2 cellular contexts compared by ENCODE assay signal in the genomic region with DNA sequence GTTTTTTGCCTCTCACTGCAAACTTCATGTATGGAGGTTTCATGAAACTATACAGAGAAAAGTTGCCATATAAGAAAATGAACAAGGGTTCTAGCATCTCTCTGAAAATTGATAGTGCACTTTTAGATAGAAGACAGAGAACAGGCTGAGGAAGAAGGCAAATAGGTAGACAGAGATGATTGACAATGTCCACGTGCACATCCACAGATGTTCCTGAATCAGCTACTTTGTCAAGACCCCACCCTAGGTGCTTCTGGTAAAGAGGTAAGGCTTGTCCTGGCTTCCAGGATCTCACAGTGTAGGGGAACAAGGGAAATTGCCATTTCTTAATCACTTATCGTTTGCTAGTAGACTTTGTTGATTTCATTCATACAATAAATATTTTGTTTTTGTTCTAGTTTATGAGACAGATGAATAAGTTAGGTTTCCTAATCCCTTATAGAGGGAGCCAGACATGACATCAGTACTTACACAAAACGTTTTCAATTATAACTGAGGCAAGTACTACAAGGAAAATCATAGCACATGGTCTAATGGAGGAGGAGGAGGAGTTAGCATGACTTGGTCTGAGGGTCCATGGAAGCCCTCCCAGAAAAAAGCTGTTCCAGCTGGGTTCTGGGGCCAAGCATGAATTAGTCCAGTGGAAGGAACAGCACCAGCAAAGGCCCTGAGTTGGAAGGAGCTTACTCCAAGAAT.
TF ChIP-seq lines count a peak whose summit lies in the region.

No MANE protein-coding gene starts in this region.

TF ChIP-seq in SK-N-SH, 30 proteins besides CTCF, POLR2A, EP300 and RAD21:
- TF ChIP-seq MXI1 (IDR thresholded peaks at IDR 0.05; ENCODE audit: low read depth, low read length), result no peak
- no peak for TF ChIP-seq EZH2phosphoT487 (IDR thresholded peaks at IDR 0.05; ENCODE audit: borderline replicate concordance, low read depth)
- TF ChIP-seq, protein P1, sequence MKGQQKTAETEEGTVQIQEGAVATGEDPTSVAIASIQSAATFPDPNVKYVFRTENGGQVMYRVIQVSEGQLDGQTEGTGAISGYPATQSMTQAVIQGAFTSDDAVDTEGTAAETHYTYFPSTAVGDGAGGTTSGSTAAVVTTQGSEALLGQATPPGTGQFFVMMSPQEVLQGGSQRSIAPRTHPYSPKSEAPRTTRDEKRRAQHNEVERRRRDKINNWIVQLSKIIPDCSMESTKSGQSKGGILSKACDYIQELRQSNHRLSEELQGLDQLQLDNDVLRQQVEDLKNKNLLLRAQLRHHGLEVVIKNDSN (IDR thresholded peaks at IDR 0.05; ENCODE audit: borderline replicate concordance, low read depth), result no peak
- TF ChIP-seq, protein P2, sequence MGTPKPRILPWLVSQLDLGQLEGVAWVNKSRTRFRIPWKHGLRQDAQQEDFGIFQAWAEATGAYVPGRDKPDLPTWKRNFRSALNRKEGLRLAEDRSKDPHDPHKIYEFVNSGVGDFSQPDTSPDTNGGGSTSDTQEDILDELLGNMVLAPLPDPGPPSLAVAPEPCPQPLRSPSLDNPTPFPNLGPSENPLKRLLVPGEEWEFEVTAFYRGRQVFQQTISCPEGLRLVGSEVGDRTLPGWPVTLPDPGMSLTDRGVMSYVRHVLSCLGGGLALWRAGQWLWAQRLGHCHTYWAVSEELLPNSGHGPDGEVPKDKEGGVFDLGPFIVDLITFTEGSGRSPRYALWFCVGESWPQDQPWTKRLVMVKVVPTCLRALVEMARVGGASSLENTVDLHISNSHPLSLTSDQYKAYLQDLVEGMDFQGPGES (IDR thresholded peaks at IDR 0.05; ENCODE audit: low read depth, low read length), result no peak
- TF ChIP-seq SIN3A (IDR thresholded peaks at IDR 0.05; ENCODE audit: borderline replicate concordance, low read depth, low read length), result no peak
- TF ChIP-seq POLR2AphosphoS5 (IDR thresholded peaks at IDR 0.05; ENCODE audit: low read depth, low read length), result no peak

TF ChIP-seq in SK-N-SH treated with all-trans-retinoic acid at 6 μM for 48 hours, 23 proteins besides CTCF, POLR2A, EP300 and RAD21:
- TF ChIP-seq ARNTL (CRISPR knock-in tag; IDR thresholded peaks at IDR 0.05; ENCODE audit: borderline replicate concordance, low read depth) (no peak), ZNF565 (CRISPR knock-in tag; conservative IDR thresholded peaks at IDR 0.05; ENCODE audit: low read depth) (no peak), ZNF70 (CRISPR knock-in tag; IDR thresholded peaks at IDR 0.05) (no peak), TCF4 (CRISPR knock-in tag; IDR thresholded peaks at IDR 0.05; ENCODE audit: borderline replicate concordance) (no peak), RARB (CRISPR knock-in tag; IDR thresholded peaks at IDR 0.05) (no peak)
- TF ChIP-seq, protein P3, sequence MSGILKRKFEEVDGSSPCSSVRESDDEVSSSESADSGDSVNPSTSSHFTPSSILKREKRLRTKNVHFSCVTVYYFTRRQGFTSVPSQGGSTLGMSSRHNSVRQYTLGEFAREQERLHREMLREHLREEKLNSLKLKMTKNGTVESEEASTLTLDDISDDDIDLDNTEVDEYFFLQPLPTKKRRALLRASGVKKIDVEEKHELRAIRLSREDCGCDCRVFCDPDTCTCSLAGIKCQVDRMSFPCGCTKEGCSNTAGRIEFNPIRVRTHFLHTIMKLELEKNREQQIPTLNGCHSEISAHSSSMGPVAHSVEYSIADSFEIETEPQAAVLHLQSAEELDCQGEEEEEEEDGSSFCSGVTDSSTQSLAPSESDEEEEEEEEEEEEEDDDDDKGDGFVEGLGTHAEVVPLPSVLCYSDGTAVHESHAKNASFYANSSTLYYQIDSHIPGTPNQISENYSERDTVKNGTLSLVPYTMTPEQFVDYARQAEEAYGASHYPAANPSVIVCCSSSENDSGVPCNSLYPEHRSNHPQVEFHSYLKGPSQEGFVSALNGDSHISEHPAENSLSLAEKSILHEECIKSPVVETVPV (CRISPR knock-in tag; IDR thresholded peaks at IDR 0.05), result no peak
TF ChIP-seq in SK-N-SH treated with all-trans-retinoic acid at 6 μM for 48 hours: peak in this region for 0.
